In genomic region chr7:139941866-139942265, GRCh38 we compare ENCODE assay signal across 9 cellular contexts.
"Had no signal": no experiment of that assay in that cellular context is flagged by ENCODE, and none has a peak within 500 bp of the region (broad histone marks: within the 10 kb centered on the region; RNA-seq: fewer than 3 reads in every experiment).

No MANE protein-coding gene starts in this region.

- H3K9me3 ChIP-seq: HAP-1 had no signal

- H3K27ac ChIP-seq: GM23248, HL-60 had no signal

- H3K27ac Mint-ChIP-seq: HFFc6, IgD-negative memory B cell had no signal

- H3K9ac ChIP-seq: GM23248 had no signal

- ATAC-seq: HCT116 had no signal

- H3K4me1 ChIP-seq: HAP-1 had no signal

- H3K36me3 ChIP-seq: HAP-1 had no signal

- H3K4me3 ChIP-seq: GM23248, HAP-1 had no signal

- DNase-seq: GM23248, GOT3, H7, HFFc6, KG1 had no signal

- H3K4me3 Mint-ChIP-seq: HFFc6 had no signal
